ENCODE assay signal across 8 cellular contexts in genomic region chr9:35746583-35746982, GRCh38. TPM values are rescaled to one million over a fixed set of nuclear protein-coding genes. Genes with fewer than 3 reads are reported as not detected.
DNase-seq lines count a peak whose midpoint lies in the region; ATAC-seq, FAIRE-seq and TF ChIP-seq lines count a peak whose summit lies in the region.

No MANE protein-coding gene starts in this region.

- peak; percentile 35 for FAIRE-seq in K562 (lab: Jason Lieb, UNC)

- no peaks in the 10 kb centered on the region for H3K27me3 ChIP-seq in right atrium auricular region
- no peaks in the 10 kb centered on the region for H3K27me3 ChIP-seq in K562 (ENCODE audit: control insufficient read depth in 2 of 2, insufficient read depth in 2 of 2, low read length in 2 of 2)
- H3K27me3 ChIP-seq in mesendoderm (ENCODE audit: insufficient read depth, low read length, poor library complexity): no peaks in the 10 kb centered on the region
- H3K27me3 ChIP-seq in aorta (ENCODE audit: control insufficient read depth in 1 of 2, insufficient read depth in 2 of 2, low read length in 1 of 2): no peaks in the 10 kb centered on the region

- no peak overlapping the region for H2BK120ac ChIP-seq in mesendoderm (ENCODE audit: low read depth, low read length)

- DNase-seq in right atrium auricular region (ENCODE audit: low spot score) (no peak), left cardiac atrium (no peak), K562 (ENCODE audit: extremely low read depth in 1 of 4, low spot score in 3 of 4) (no peak), mesendoderm (no peak), aorta (no peak), NCI-H446 (lab: John Stamatoyannopoulos, UW) (no peak), hypothalamus (lab: John Stamatoyannopoulos, UW) (no peak)

- H3K4me2 ChIP-seq in K562 (ENCODE audit: insufficient read depth, low read length) (peak overlapping the region; percentile 93), mesendoderm (ENCODE audit: low read length) (peak overlapping the region; percentile 59)

- H3K36me3 ChIP-seq in right atrium auricular region (peaks cover 50% of the 10 kb centered on the region), K562 (ENCODE audit: control insufficient read depth, insufficient read depth, low read length) (peaks cover 57% of the 10 kb centered on the region), mesendoderm (ENCODE audit: control insufficient read depth, insufficient read depth, low read length) (peaks cover 16% of the 10 kb centered on the region), aorta (ENCODE audit: control insufficient read depth in 1 of 2, insufficient read depth in 2 of 2, low read length in 1 of 2) (peaks cover 0 to 5% of the 10 kb centered on the region in 2 donors)

- ATAC-seq in left cardiac atrium (no peak), K562 (no peak), aorta (ENCODE audit: low FRiP score) (no peak), GM18520 (IDR thresholded peaks at IDR 0.05; ENCODE audit: unreplicated experiment) (no peak)

- no peaks in the 10 kb centered on the region for H3K9me3 ChIP-seq in right atrium auricular region
- H3K9me3 ChIP-seq in K562 (replicated peaks; ENCODE audit: control insufficient read depth, insufficient read depth, low read depth, low read length): no peaks in the 10 kb centered on the region
- no peaks in the 10 kb centered on the region for H3K9me3 ChIP-seq in aorta (ENCODE audit: control insufficient read depth, low read length)

- peaks cover 19% of the 10 kb centered on the region for H4K20me1 ChIP-seq in K562 (replicated peaks; ENCODE audit: control insufficient read depth, insufficient read depth, low read length)

- 0% methylated on average over 3 of the region's 3 CpGs for WGBS in K562 (ENCODE audit: insufficient coverage, low coverage, missing lambda C conversion rate)
- WGBS in mesendoderm (ENCODE audit: extremely low coverage, insufficient coverage, low lambda C conversion rate): no CpG with 5 or more reads among the region's 3 CpGs
- WGBS in aorta, 2 donors: 29 to 34% methylated on average over 3 of the region's 3 CpGs

- H3K4me3 ChIP-seq in right atrium auricular region: peak overlapping the region; percentile 84 to 86
- H3K4me3 ChIP-seq in K562: peak overlapping the region; percentile 95
- no peak overlapping the region for H3K4me3 ChIP-seq in mesendoderm (ENCODE audit: low read length)
- H3K4me3 ChIP-seq in aorta (ENCODE audit: low read length in 2 of 2): peak overlapping the region; percentile 5 to 96

- no peak for TF ChIP-seq CTCF in right atrium auricular region (IDR thresholded peaks at IDR 0.05)
- TF ChIP-seq CTCF in K562 (IDR thresholded peaks at IDR 0.05 in 2 of 3, conservative IDR thresholded peaks at IDR 0.05 in 1 of 3; ENCODE audit: insufficient read depth in 2 of 3, low read depth in 1 of 3, low read length in 3 of 3): no peak

- H2AFZ ChIP-seq in K562 (ENCODE audit: low read depth, low read length): no peak overlapping the region

- H3K18ac ChIP-seq in mesendoderm (ENCODE audit: low read length): no peak overlapping the region

- no peak overlapping the region for H4K8ac ChIP-seq in mesendoderm (ENCODE audit: low read depth, low read length)

- no peak for TF ChIP-seq EP300 in K562 (IDR thresholded peaks at IDR 0.05; ENCODE audit: low read length)

- no peak overlapping the region for H2BK5ac ChIP-seq in mesendoderm (ENCODE audit: low read length)

- H3K27ac ChIP-seq in right atrium auricular region (peak overlapping the region; percentile 94 to 95), K562 (ENCODE audit: extremely low read depth, low read depth, low read length) (no peak overlapping the region), mesendoderm (ENCODE audit: low read depth, low read length) (no peak overlapping the region), aorta (ENCODE audit: low read depth in 1 of 2, low read length in 2 of 2) (no peak overlapping the region)

- CTCF ChIA-PET in K562 (lab: Yijun Ruan, JAX; ENCODE audit: low intra/inter-chr PET ratio): no interaction called here

- peaks cover 6% of the 10 kb centered on the region for H3K9me1 ChIP-seq in K562 (ENCODE audit: control insufficient read depth, insufficient read depth, low read length)

- H3K4me1 ChIP-seq in right atrium auricular region (peaks cover 0 to 71% of the 10 kb centered on the region in 2 donors), K562 (replicated peaks in 1 of 2; ENCODE audit: control insufficient read depth in 2 of 2, insufficient read depth in 2 of 2, low read length in 2 of 2) (peaks cover 8 to 18% of the 10 kb centered on the region in 2 experiments; a peak in 4 of 5 replicates), mesendoderm (ENCODE audit: control insufficient read depth, low read depth, low read length) (peaks cover 15% of the 10 kb centered on the region), aorta (ENCODE audit: control insufficient read depth in 1 of 2, insufficient read depth in 2 of 2, low read length in 2 of 2) (no peaks in the 10 kb centered on the region)

- in situ Hi-C loops in K562 (cut with MboI): no loop called here

- intact Hi-C loops in left cardiac atrium (cut with DNase I): no loop called here
- intact Hi-C loops in K562 (cut with micrococcal nuclease): no loop called here
- intact Hi-C loops in aorta (cut with DNase I): no loop called here

- H3K4ac ChIP-seq in mesendoderm (ENCODE audit: low read depth, low read length): no peak overlapping the region

- H3K79me2 ChIP-seq in K562 (ENCODE audit: control insufficient read depth, insufficient read depth, low read length): peaks cover 70% of the 10 kb centered on the region
- peaks cover 31% of the 10 kb centered on the region for H3K79me2 ChIP-seq in mesendoderm (ENCODE audit: control insufficient read depth, insufficient read depth, low read length)

- no peak overlapping the region for H2AK5ac ChIP-seq in mesendoderm (ENCODE audit: low read length)

- no TSS peak for BruUV-seq in K562 (replicated peaks; lab: Mats Ljungman, UMichigan)

- POLR2A ChIA-PET in K562 (lab: Yijun Ruan, JAX): interaction anchor here (0.7 to 3.9 kb wide), 5 partner anchors 9 to 84 kb away, joined by 3 to 17 read pairs (median 3); partner anchors contain the start of genes CREB3 and TLN1

- no peak for TF ChIP-seq RAD21 in K562 (CRISPR knock-in tag; conservative IDR thresholded peaks at IDR 0.05 in 1 of 2, IDR thresholded peaks at IDR 0.05 in 1 of 2)

- H4K5ac ChIP-seq in mesendoderm (ENCODE audit: low read length): no peak overlapping the region

- peaks cover 28% of the 10 kb centered on the region for H3K79me1 ChIP-seq in mesendoderm (ENCODE audit: low read length)

- peak overlapping the region; percentile 31 to 86; a peak in 3 of 4 replicates for H3K9ac ChIP-seq in K562 (ENCODE audit: insufficient read depth in 1 of 2, low read depth in 2 of 2, low read length in 2 of 2)
- peak overlapping the region; percentile 83 for H3K9ac ChIP-seq in mesendoderm (ENCODE audit: low read length)

- no peak for TF ChIP-seq POLR2A in K562 (conservative IDR thresholded peaks at IDR 0.05)

- H3K23ac ChIP-seq in mesendoderm (ENCODE audit: low read length): no peak overlapping the region

- H3K56ac ChIP-seq in mesendoderm (ENCODE audit: low read length): peak overlapping the region; percentile 31

- H2BK15ac ChIP-seq in mesendoderm (replicated peaks; ENCODE audit: low read depth): no peak overlapping the region

RNA-seq across cellular contexts. Expression of gene GBA2, which starts 2.4 kb away (rescaled TPM):
- total RNA-seq in right atrium auricular region (10 to 100 TPM; 64.1 to 76.3 TPM), left cardiac atrium (10 to 100 TPM; 92.5 to 97.7 TPM), K562 (2014; rRNA removed) (28.5 and 32.6 TPM in 2 replicates), K562 (2014; rRNA removed; fragmentation: Illumina TruSeq; extraction: Trizol) (27.2 and 29.3 TPM in 2 replicates), K562 (2015; rRNA removed; fragmentation: Illumina TruSeq; extraction: Trizol) (32.1 and 32.7 TPM in 2 replicates), K562 (2021) (39.4 and 45.0 TPM in 2 replicates), aorta (10 to 100 TPM; 83.8 to 83.9 TPM)
- total RNA-seq in K562 (2011; cell fraction: chromatin; rRNA removed; ENCODE audit: low replicate concordance): 274 and 418 TPM in 2 replicates
- 163 and 173 TPM in 2 replicates for total RNA-seq in K562 (2011; cell fraction: nucleolus; rRNA removed)
- total RNA-seq in K562 (2011; cell fraction: nucleoplasm; rRNA removed): 160 and 174 TPM in 2 replicates
- polyA plus RNA-seq in K562 (2011; rRNA removed) (42.2 and 58.0 TPM in 2 replicates), K562 (2014; fragmentation: Illumina TruSeq; extraction: Trizol) (38.4 and 40.3 TPM in 2 replicates), K562 (2014; fragmentation: Nextera tagmentation; extraction: Ambion mirVana) (10 to 100 TPM; 14.1 to 24.3 TPM), K562 (2014; rRNA removed) (60.4 and 63.2 TPM in 2 replicates), aorta (100 to 1,000 TPM in 1 of 2 donors, 10 to 100 TPM in 1; 18.5 to 122 TPM)
- 37.5 and 42.3 TPM in 2 replicates for polyA plus RNA-seq in K562 (2011; cell fraction: cytosol; rRNA removed)
- polyA plus RNA-seq in K562 (2011; cell fraction: nucleus; rRNA removed): 311 and 346 TPM in 2 replicates
- 41.0 and 65.6 TPM in 2 replicates for polyA plus RNA-seq in K562 (2012)
- 47.8 and 48.8 TPM in 2 replicates for polyA minus RNA-seq in K562 (2011; rRNA and poly(A)+ RNA removed)
- 12.4 and 17.6 TPM in 2 replicates for polyA minus RNA-seq in K562 (2011; cell fraction: cytosol; rRNA and poly(A)+ RNA removed)
- polyA minus RNA-seq in K562 (2011; cell fraction: nucleus; rRNA and poly(A)+ RNA removed): 56.4 and 96.6 TPM in 2 replicates
- polyA plus RNA-seq in mesendoderm (2013, experiment 1 of 2): 35.0 TPM
- polyA plus RNA-seq in mesendoderm (2013, experiment 2 of 2): 35.8 TPM

RNA-seq across cellular contexts. Expression of gene RGP1, which starts 2.5 kb away (rescaled TPM):
- total RNA-seq in right atrium auricular region (10 to 100 TPM; 21.3 to 25.7 TPM), left cardiac atrium (10 to 100 TPM; 23.6 to 34.6 TPM), K562 (2014; rRNA removed) (6.5 and 7.5 TPM in 2 replicates), K562 (2014; rRNA removed; fragmentation: Illumina TruSeq; extraction: Trizol) (6.5 and 7.0 TPM in 2 replicates), K562 (2015; rRNA removed; fragmentation: Illumina TruSeq; extraction: Trizol) (6.5 and 6.7 TPM in 2 replicates), K562 (2021) (12.3 and 13.8 TPM in 2 replicates), aorta (10 to 100 TPM; 30.0 to 32.4 TPM)
- 17.9 and 29.7 TPM in 2 replicates for total RNA-seq in K562 (2011; cell fraction: chromatin; rRNA removed; ENCODE audit: low replicate concordance)
- total RNA-seq in K562 (2011; cell fraction: nucleolus; rRNA removed): 15.4 and 17.2 TPM in 2 replicates
- total RNA-seq in K562 (2011; cell fraction: nucleoplasm; rRNA removed): 21.6 and 28.2 TPM in 2 replicates
- polyA plus RNA-seq in K562 (2011; rRNA removed) (10.1 and 11.0 TPM in 2 replicates), K562 (2014; fragmentation: Illumina TruSeq; extraction: Trizol) (9.8 and 10.7 TPM in 2 replicates), K562 (2014; fragmentation: Nextera tagmentation; extraction: Ambion mirVana) (under 1 TPM; 0.42 to 0.95 TPM), K562 (2014; rRNA removed) (6.9 and 7.9 TPM in 2 replicates), aorta (10 to 100 TPM; 11.0 to 13.0 TPM)
- 9.1 and 9.6 TPM in 2 replicates for polyA plus RNA-seq in K562 (2011; cell fraction: cytosol; rRNA removed)
- 21.5 and 24.4 TPM in 2 replicates for polyA plus RNA-seq in K562 (2011; cell fraction: nucleus; rRNA removed)
- 8.2 and 8.9 TPM in 2 replicates for polyA plus RNA-seq in K562 (2012)
- 10.7 and 13.3 TPM in 2 replicates for polyA minus RNA-seq in K562 (2011; rRNA and poly(A)+ RNA removed)
- 4.7 and 7.2 TPM in 2 replicates for polyA minus RNA-seq in K562 (2011; cell fraction: cytosol; rRNA and poly(A)+ RNA removed)
- polyA minus RNA-seq in K562 (2011; cell fraction: nucleus; rRNA and poly(A)+ RNA removed): 11.0 and 16.7 TPM in 2 replicates
- 10.1 TPM for polyA plus RNA-seq in mesendoderm (2013, experiment 1 of 2)
- 10.0 TPM for polyA plus RNA-seq in mesendoderm (2013, experiment 2 of 2)

RNA-seq across cellular contexts. Expression of gene MSMP, which starts 7.5 kb away (rescaled TPM):
- total RNA-seq in right atrium auricular region (not detected), left cardiac atrium (not detected), K562 (2014; rRNA removed) (not detected in 2 replicates), K562 (2014; rRNA removed; fragmentation: Illumina TruSeq; extraction: Trizol) (not detected in 2 replicates), K562 (2015; rRNA removed; fragmentation: Illumina TruSeq; extraction: Trizol) (not detected in 2 replicates), K562 (2021) (0.60 and 0.87 TPM in 2 replicates), aorta (1 to 10 TPM; 2.0 TPM)
- not detected in 2 replicates for total RNA-seq in K562 (2011; cell fraction: chromatin; rRNA removed; ENCODE audit: low replicate concordance)
- total RNA-seq in K562 (2011; cell fraction: nucleolus; rRNA removed): not detected in 2 replicates
- not detected in 2 replicates for total RNA-seq in K562 (2011; cell fraction: nucleoplasm; rRNA removed)
- polyA plus RNA-seq in K562 (2011; rRNA removed) (not detected in 2 replicates), K562 (2014; fragmentation: Illumina TruSeq; extraction: Trizol) (not detected in 2 replicates), K562 (2014; fragmentation: Nextera tagmentation; extraction: Ambion mirVana) (not detected), K562 (2014; rRNA removed) (not detected in 2 replicates), aorta (not detected)
- 0.42 TPM in 1 of 2 replicates, not detected in the other for polyA plus RNA-seq in K562 (2011; cell fraction: cytosol; rRNA removed)
- not detected in 2 replicates for polyA plus RNA-seq in K562 (2011; cell fraction: nucleus; rRNA removed)
- not detected in 2 replicates for polyA plus RNA-seq in K562 (2012)
- polyA minus RNA-seq in K562 (2011; rRNA and poly(A)+ RNA removed): not detected in 2 replicates
- not detected in 2 replicates for polyA minus RNA-seq in K562 (2011; cell fraction: cytosol; rRNA and poly(A)+ RNA removed)
- not detected in 2 replicates for polyA minus RNA-seq in K562 (2011; cell fraction: nucleus; rRNA and poly(A)+ RNA removed)
- 0.70 TPM for polyA plus RNA-seq in mesendoderm (2013, experiment 1 of 2)
- polyA plus RNA-seq in mesendoderm (2013, experiment 2 of 2): 0.85 TPM

RNA-seq across cellular contexts. Expression of gene CREB3, which starts 14.1 kb away (rescaled TPM):
- total RNA-seq in right atrium auricular region (10 to 100 TPM; 34.6 to 48.5 TPM), left cardiac atrium (10 to 100 TPM; 24.6 to 36.2 TPM), K562 (2014; rRNA removed) (18.3 and 19.3 TPM in 2 replicates), K562 (2014; rRNA removed; fragmentation: Illumina TruSeq; extraction: Trizol) (10.6 and 10.8 TPM in 2 replicates), K562 (2015; rRNA removed; fragmentation: Illumina TruSeq; extraction: Trizol) (13.1 and 14.9 TPM in 2 replicates), K562 (2021) (16.5 and 17.0 TPM in 2 replicates), aorta (10 to 100 TPM; 39.5 to 51.3 TPM)
- 13.6 and 27.1 TPM in 2 replicates for total RNA-seq in K562 (2011; cell fraction: chromatin; rRNA removed; ENCODE audit: low replicate concordance)
- 20.3 and 23.0 TPM in 2 replicates for total RNA-seq in K562 (2011; cell fraction: nucleolus; rRNA removed)
- 14.0 and 18.6 TPM in 2 replicates for total RNA-seq in K562 (2011; cell fraction: nucleoplasm; rRNA removed)
- polyA plus RNA-seq in K562 (2011; rRNA removed) (8.1 and 9.4 TPM in 2 replicates), K562 (2014; fragmentation: Illumina TruSeq; extraction: Trizol) (17.1 and 18.3 TPM in 2 replicates), K562 (2014; fragmentation: Nextera tagmentation; extraction: Ambion mirVana) (1 to 10 TPM; 5.7 to 9.4 TPM), K562 (2014; rRNA removed) (15.3 TPM in 2 replicates), aorta (10 to 100 TPM; 46.2 to 62.0 TPM)
- polyA plus RNA-seq in K562 (2011; cell fraction: cytosol; rRNA removed): 7.9 and 14.4 TPM in 2 replicates
- polyA plus RNA-seq in K562 (2011; cell fraction: nucleus; rRNA removed): 16.5 and 20.0 TPM in 2 replicates
- 14.9 and 23.7 TPM in 2 replicates for polyA plus RNA-seq in K562 (2012)
- polyA minus RNA-seq in K562 (2011; rRNA and poly(A)+ RNA removed): 4.0 and 4.5 TPM in 2 replicates
- polyA minus RNA-seq in K562 (2011; cell fraction: cytosol; rRNA and poly(A)+ RNA removed): 4.2 and 4.7 TPM in 2 replicates
- 7.4 and 7.9 TPM in 2 replicates for polyA minus RNA-seq in K562 (2011; cell fraction: nucleus; rRNA and poly(A)+ RNA removed)
- 19.8 TPM for polyA plus RNA-seq in mesendoderm (2013, experiment 1 of 2)
- 19.8 TPM for polyA plus RNA-seq in mesendoderm (2013, experiment 2 of 2)

RNA-seq across cellular contexts. Expression of gene TLN1, which starts 14.6 kb away (rescaled TPM):
- total RNA-seq in right atrium auricular region (100 to 1,000 TPM; 273 to 370 TPM), left cardiac atrium (100 to 1,000 TPM; 301 to 324 TPM), K562 (2014; rRNA removed) (94.3 and 121 TPM in 2 replicates), K562 (2014; rRNA removed; fragmentation: Illumina TruSeq; extraction: Trizol) (40.9 and 44.0 TPM in 2 replicates), K562 (2015; rRNA removed; fragmentation: Illumina TruSeq; extraction: Trizol) (49.4 and 50.7 TPM in 2 replicates), K562 (2021) (201 and 240 TPM in 2 replicates), aorta (1,000 to 10,000 TPM in 1 of 2 donors, 100 to 1,000 TPM in 1; 735 to 1,271 TPM)
- total RNA-seq in K562 (2011; cell fraction: chromatin; rRNA removed; ENCODE audit: low replicate concordance): 276 and 411 TPM in 2 replicates
- 190 and 200 TPM in 2 replicates for total RNA-seq in K562 (2011; cell fraction: nucleolus; rRNA removed)
- 167 and 186 TPM in 2 replicates for total RNA-seq in K562 (2011; cell fraction: nucleoplasm; rRNA removed)
- polyA plus RNA-seq in K562 (2011; rRNA removed) (54.8 and 98.5 TPM in 2 replicates), K562 (2014; fragmentation: Illumina TruSeq; extraction: Trizol) (75.1 and 98.7 TPM in 2 replicates), K562 (2014; fragmentation: Nextera tagmentation; extraction: Ambion mirVana) (10 to 100 TPM in 1 of 2 experiments, 1 to 10 TPM in 1; 3.6 to 10.2 TPM), K562 (2014; rRNA removed) (49.2 and 72.0 TPM in 2 replicates), aorta (100 to 1,000 TPM; 160 to 382 TPM)
- 49.0 and 84.8 TPM in 2 replicates for polyA plus RNA-seq in K562 (2011; cell fraction: cytosol; rRNA removed)
- 81.3 and 128 TPM in 2 replicates for polyA plus RNA-seq in K562 (2011; cell fraction: nucleus; rRNA removed)
- polyA plus RNA-seq in K562 (2012): 116 and 190 TPM in 2 replicates
- 190 and 196 TPM in 2 replicates for polyA minus RNA-seq in K562 (2011; rRNA and poly(A)+ RNA removed)
- 278 and 355 TPM in 2 replicates for polyA minus RNA-seq in K562 (2011; cell fraction: cytosol; rRNA and poly(A)+ RNA removed)
- polyA minus RNA-seq in K562 (2011; cell fraction: nucleus; rRNA and poly(A)+ RNA removed): 62.3 and 63.3 TPM in 2 replicates
- 27.1 TPM for polyA plus RNA-seq in mesendoderm (2013, experiment 1 of 2)
- polyA plus RNA-seq in mesendoderm (2013, experiment 2 of 2): 27.7 TPM

Comparison
In these comparisons a context has a peak if more than half of its experiments do, and no peak if none do; other contexts are left out.
1. H3K27ac ChIP-seq: peak in right atrium auricular region (2 of 2); none in K562 (single experiment), mesendoderm (single experiment) and aorta (0 of 2).